In genomic region chr5:141747152-141747640, GRCh38 we compare ENCODE assay signal across 8 cellular contexts.
A peak's percentile ranks its signal among the peaks of the same experiment; 100 is the strongest.
DNase-seq lines count a peak whose midpoint lies in the region; ATAC-seq and TF ChIP-seq lines count a peak whose summit lies in the region.

No MANE protein-coding gene starts in this region.

- intact Hi-C loops in left colon (cut with DNase I, micrococcal nuclease) = no loop called here

- POLR2A ChIA-PET in naive thymus-derived CD8-positive, alpha-beta T cell (lab: Charles Lee) = no interaction called here

- TF ChIP-seq CTCF in cardiac fibroblast (IDR thresholded peaks at IDR 0.05; ENCODE audit: low read depth, low read length) = no peak

- H3K4me3 Mint-ChIP-seq in naive thymus-derived CD8-positive, alpha-beta T cell = no peak overlapping the region

- H3K27ac Mint-ChIP-seq in naive thymus-derived CD8-positive, alpha-beta T cell = no peak overlapping the region

- DNase-seq in H4 (ENCODE audit: low spot score) (peak; percentile 42), NCI-H2227 treated with DMSO at 0.1 percent for 48 hours (lab: John Stamatoyannopoulos, UW) (peak; percentile 87), cardiac fibroblast (ENCODE audit: low read depth in 2 of 2) (peak; percentile 60 to 77), left colon (peak; percentile 39 to 50)
- DNase-seq in stimulated activated naive CD4-positive, alpha-beta T cell (lab: John Stamatoyannopoulos, UW) = no peak
- no peak for DNase-seq in naive thymus-derived CD8-positive, alpha-beta T cell

- H3K4me3 ChIP-seq in cardiac fibroblast (replicated peaks in 1 of 2; ENCODE audit: low read depth in 2 of 2, low read length in 2 of 2) = no peak overlapping the region

- ATAC-seq in left colon = peak; percentile 56
- ATAC-seq in HG02884 (IDR thresholded peaks at IDR 0.05; ENCODE audit: unreplicated experiment) = no peak
- ATAC-seq in naive thymus-derived CD8-positive, alpha-beta T cell = no peak
- ATAC-seq in GM18870 (IDR thresholded peaks at IDR 0.05; ENCODE audit: unreplicated experiment) = no peak

- peaks cover 0 to 4% (median 1%) of the 10 kb centered on the region in 4 donors for H3K4me1 Mint-ChIP-seq in naive thymus-derived CD8-positive, alpha-beta T cell

- H3K9me3 Mint-ChIP-seq in naive thymus-derived CD8-positive, alpha-beta T cell = peaks cover 0 to 2% (median 0%) of the 10 kb centered on the region in 9 donors

- peaks cover 37 to 76% (median 51%) of the 10 kb centered on the region in 5 donors for H3K27me3 Mint-ChIP-seq in naive thymus-derived CD8-positive, alpha-beta T cell

- peaks cover 0 to 2% (median 0%) of the 10 kb centered on the region in 3 donors for H3K36me3 Mint-ChIP-seq in naive thymus-derived CD8-positive, alpha-beta T cell

Comparison
In these comparisons a context has a peak if more than half of its experiments do, and no peak if none do; other contexts are left out.
1. DNase-seq: peak in H4 (single experiment), NCI-H2227 treated with DMSO at 0.1 percent for 48 hours (single experiment), cardiac fibroblast (2 of 2) and left colon (2 of 2); none in stimulated activated naive CD4-positive, alpha-beta T cell (0 of 6) and naive thymus-derived CD8-positive, alpha-beta T cell (0 of 10).